ENCODE assay signal across 1 cellular context in the genomic region with DNA sequence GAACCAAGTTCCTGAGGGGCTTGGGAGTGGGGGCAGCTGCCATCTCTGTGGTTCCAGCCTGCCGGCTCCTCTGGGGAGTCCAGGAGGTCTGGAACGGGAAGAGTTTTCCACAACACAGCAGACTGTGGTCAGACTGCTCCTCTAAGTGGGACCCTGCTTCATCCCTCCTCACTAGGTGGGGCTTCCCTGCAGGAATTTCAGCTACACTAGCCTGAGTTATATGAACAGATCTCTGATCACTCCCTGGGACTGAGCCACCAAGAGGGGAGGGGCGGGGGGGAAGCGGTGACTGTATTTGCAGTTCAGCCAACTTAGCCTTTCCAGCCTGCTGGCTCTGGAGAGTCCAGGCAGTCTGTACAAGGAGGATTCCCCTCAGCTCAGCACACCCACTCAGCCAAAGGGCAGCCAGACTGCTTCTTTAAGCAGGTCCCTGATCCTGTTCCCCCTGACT.
TF ChIP-seq lines count a peak whose summit lies in the region.

No MANE protein-coding gene starts in this region.

TF ChIP-seq in HEK293, 187 proteins besides CTCF, POLR2A, EP300 and RAD21 (continued from another document):
- TF ChIP-seq ZBTB44 (tag by site-specific recombination; IDR thresholded peaks at IDR 0.05) (no peak), KLF10 (tag by site-specific recombination; IDR thresholded peaks at IDR 0.05) (no peak), ZNF174 (tag by site-specific recombination; IDR thresholded peaks at IDR 0.05) (no peak), ZBTB17 (tag by site-specific recombination; IDR thresholded peaks at IDR 0.05) (no peak), PRDM4 (tag by site-specific recombination; IDR thresholded peaks at IDR 0.05) (no peak), GLIS1 (tag by site-specific recombination; IDR thresholded peaks at IDR 0.05) (peak; percentile 61), SCRT1 (tag by site-specific recombination; IDR thresholded peaks at IDR 0.05; ENCODE audit: borderline replicate concordance) (no peak)
- TF ChIP-seq, protein P1, sequence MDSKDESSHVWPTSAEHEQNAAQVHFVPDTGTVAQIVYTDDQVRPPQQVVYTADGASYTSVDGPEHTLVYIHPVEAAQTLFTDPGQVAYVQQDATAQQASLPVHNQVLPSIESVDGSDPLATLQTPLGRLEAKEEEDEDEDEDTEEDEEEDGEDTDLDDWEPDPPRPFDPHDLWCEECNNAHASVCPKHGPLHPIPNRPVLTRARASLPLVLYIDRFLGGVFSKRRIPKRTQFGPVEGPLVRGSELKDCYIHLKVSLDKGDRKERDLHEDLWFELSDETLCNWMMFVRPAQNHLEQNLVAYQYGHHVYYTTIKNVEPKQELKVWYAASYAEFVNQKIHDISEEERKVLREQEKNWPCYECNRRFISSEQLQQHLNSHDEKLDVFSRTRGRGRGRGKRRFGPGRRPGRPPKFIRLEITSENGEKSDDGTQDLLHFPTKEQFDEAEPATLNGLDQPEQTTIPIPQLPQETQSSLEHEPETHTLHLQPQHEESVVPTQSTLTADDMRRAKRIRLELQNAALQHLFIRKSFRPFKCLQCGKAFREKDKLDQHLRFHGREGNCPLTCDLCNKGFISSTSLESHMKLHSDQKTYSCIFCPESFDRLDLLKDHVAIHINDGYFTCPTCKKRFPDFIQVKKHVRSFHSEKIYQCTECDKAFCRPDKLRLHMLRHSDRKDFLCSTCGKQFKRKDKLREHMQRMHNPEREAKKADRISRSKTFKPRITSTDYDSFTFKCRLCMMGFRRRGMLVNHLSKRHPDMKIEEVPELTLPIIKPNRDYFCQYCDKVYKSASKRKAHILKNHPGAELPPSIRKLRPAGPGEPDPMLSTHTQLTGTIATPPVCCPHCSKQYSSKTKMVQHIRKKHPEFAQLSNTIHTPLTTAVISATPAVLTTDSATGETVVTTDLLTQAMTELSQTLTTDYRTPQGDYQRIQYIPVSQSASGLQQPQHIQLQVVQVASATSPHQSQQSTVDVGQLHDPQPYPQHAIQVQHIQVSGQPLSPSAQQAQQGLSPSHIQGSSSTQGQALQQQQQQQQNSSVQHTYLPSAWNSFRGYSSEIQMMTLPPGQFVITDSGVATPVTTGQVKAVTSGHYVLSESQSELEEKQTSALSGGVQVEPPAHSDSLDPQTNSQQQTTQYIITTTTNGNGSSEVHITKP (tag by site-specific recombination; IDR thresholded peaks at IDR 0.05) = peak; percentile 98
- TF ChIP-seq, protein P2, sequence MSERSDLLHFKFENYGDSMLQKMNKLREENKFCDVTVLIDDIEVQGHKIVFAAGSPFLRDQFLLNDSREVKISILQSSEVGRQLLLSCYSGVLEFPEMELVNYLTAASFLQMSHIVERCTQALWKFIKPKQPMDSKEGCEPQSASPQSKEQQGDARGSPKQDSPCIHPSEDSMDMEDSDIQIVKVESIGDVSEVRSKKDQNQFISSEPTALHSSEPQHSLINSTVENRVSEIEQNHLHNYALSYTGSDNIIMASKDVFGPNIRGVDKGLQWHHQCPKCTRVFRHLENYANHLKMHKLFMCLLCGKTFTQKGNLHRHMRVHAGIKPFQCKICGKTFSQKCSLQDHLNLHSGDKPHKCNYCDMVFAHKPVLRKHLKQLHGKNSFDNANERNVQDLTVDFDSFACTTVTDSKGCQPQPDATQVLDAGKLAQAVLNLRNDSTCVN (tag by site-specific recombination; optimal IDR thresholded peaks at IDR 0.05) = no peak
- TF ChIP-seq, protein P3, sequence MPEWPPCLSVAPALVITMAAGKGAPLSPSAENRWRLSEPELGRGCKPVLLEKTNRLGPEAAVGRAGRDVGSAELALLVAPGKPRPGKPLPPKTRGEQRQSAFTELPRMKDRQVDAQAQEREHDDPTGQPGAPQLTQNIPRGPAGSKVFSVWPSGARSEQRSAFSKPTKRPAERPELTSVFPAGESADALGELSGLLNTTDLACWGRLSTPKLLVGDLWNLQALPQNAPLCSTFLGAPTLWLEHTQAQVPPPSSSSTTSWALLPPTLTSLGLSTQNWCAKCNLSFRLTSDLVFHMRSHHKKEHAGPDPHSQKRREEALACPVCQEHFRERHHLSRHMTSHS (tag by site-specific recombination; IDR thresholded peaks at IDR 0.05) = no peak
